Comparison of ENCODE assay signal across 9 cellular contexts in the genomic region with DNA sequence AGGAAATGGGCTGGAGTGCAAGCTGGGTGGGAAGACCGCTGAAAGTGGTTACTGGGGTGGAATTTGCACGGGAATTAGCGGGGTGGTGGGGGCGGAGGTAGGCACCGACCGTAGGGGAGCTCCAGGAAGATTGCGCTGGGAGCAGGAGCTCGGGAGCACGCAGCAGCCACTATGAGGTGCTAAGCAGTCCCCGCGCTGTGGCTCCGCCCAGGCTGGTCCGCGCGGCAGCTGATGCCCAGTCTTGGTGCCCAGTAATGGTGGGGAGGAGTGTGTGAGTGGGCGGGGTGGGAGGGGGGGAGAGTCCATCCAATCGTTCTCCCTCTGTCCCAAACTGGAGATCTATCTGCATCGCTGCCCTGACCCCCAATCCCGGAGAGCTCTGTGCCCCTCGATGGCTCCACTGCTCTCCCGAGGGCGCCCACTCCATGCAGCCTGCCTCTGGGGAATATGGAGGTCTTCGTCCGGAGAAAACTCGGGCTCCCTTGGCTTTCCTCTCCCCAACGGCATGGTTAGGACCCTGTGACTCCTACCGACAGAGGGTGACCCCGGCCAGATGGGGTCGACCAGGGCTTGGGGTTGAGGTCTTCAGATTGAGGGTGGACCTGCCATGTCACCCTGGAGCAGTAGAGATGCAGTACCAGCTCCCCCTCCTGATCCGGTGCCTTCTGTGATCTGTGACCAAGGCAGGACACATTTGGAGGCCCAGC. TPM values are rescaled to one million over a fixed set of nuclear protein-coding genes. Genes with fewer than 3 reads are reported as not detected.
A peak's percentile ranks its signal among the peaks of the same experiment; 100 is the strongest.
DNase-seq lines count a peak whose midpoint lies in the region; ATAC-seq and TF ChIP-seq lines count a peak whose summit lies in the region.
"Had no signal": no experiment of that assay in that cellular context is flagged by ENCODE, and none has a peak within 500 bp of the region (broad histone marks: within the 10 kb centered on the region; RNA-seq: fewer than 3 reads in every experiment).

No MANE protein-coding gene starts in this region.

- H3K18ac ChIP-seq in mesenchymal stem cell (ENCODE audit: low read depth in 1 of 2, low read length in 2 of 2), result no peak overlapping the region

- ATAC-seq in GM21447 (IDR thresholded peaks at IDR 0.05; ENCODE audit: unreplicated experiment), result no peak

- H3K4me3 ChIP-seq in coronary artery (peak overlapping the region; percentile 73), mesenchymal stem cell (ENCODE audit: insufficient read depth in 1 of 2, low read depth in 1 of 2, low read length in 2 of 2) (peak overlapping the region in 1 of 2 experiments; percentile 85), thymus (ENCODE audit: low read length) (peak overlapping the region; percentile 47)

- no peak overlapping the region for H4K91ac ChIP-seq in mesenchymal stem cell (ENCODE audit: low read length)

- H4K8ac ChIP-seq in mesenchymal stem cell (ENCODE audit: low read length), result no peak overlapping the region

- no peaks in the 10 kb centered on the region for H3K27me3 Mint-ChIP-seq in activated CD4-positive, alpha-beta T cell treated with anti-CD3 and anti-CD28 coated beads, Interleukin-2, amount 10 ng/mL, durations not matched to agents 24 days and 14 days

- H3K27ac Mint-ChIP-seq in activated CD4-positive, alpha-beta T cell treated with anti-CD3 and anti-CD28 coated beads, Interleukin-2, amount 10 ng/mL, durations not matched to agents 24 days and 14 days, result peak overlapping the region; percentile 84

- H3K9me3 ChIP-seq in mesenchymal stem cell (ENCODE audit: control insufficient read depth, low read length) (no peaks in the 10 kb centered on the region), thymus (ENCODE audit: control insufficient read depth) (no peaks in the 10 kb centered on the region)

- TF ChIP-seq CTCF in coronary artery (IDR thresholded peaks at IDR 0.05), result no peak

- H3K4me2 ChIP-seq in mesenchymal stem cell (ENCODE audit: low read length, poor library complexity, severe bottlenecking), result no peak overlapping the region

- H2AK5ac ChIP-seq in mesenchymal stem cell (ENCODE audit: low read length, severe bottlenecking), result no peak overlapping the region

- no peak for DNase-seq in activated CD4-positive, alpha-beta T cell treated with anti-CD3 and anti-CD28 coated beads, Interleukin-2, amount 10 ng/mL, durations not matched to agents 24 days and 14 days
- no peak for DNase-seq in activated CD4-positive, alpha-beta T cell treated with anti-CD3 and anti-CD28 coated beads for 48 hours
- DNase-seq in coronary artery (ENCODE audit: low spot score), result peak; percentile 86
- no peak for DNase-seq in mesenchymal stem cell
- no peak for DNase-seq in RKO (ENCODE audit: low spot score)
- DNase-seq in stimulated activated CD4-positive, alpha-beta T cell treated with anti-CD3 and anti-CD28 coated beads, Interleukin-15, amount 100 ng/mL, for 24 hours, result no peak

- no peak overlapping the region for H2BK15ac ChIP-seq in mesenchymal stem cell (ENCODE audit: low read depth, poor library complexity, severe bottlenecking)

- intact Hi-C loops in activated CD4-positive, alpha-beta T cell treated with anti-CD3 and anti-CD28 coated beads, Interleukin-2, amount 10 ng/mL, durations not matched to agents 24 days and 14 days (cut with micrococcal nuclease), result loop anchor here (1.0 kb wide), 1 partner anchor 9 kb away; a partner anchor contains a TSS

- H3K9ac ChIP-seq in mesenchymal stem cell (ENCODE audit: low read length), result peak overlapping the region; percentile 83

- no peak overlapping the region for H3K23ac ChIP-seq in mesenchymal stem cell (ENCODE audit: low read length in 2 of 2)

- whole genome bisulfite sequencing in mesenchymal stem cell, result 51% methylated on average over 29 of the region's 30 CpGs
- 53% methylated on average over 30 of the region's 30 CpGs for WGBS in thymus

- H3K36me3 ChIP-seq in mesenchymal stem cell (ENCODE audit: control insufficient read depth in 1 of 2, insufficient read depth in 2 of 2, low read depth in 1 of 2, low read length in 2 of 2) (peaks cover 18 to 19% of the 10 kb centered on the region in 2 experiments), thymus (ENCODE audit: control insufficient read depth, insufficient read depth) (no peaks in the 10 kb centered on the region)

- H2BK120ac ChIP-seq in mesenchymal stem cell (ENCODE audit: low read depth, low read length), result no peak overlapping the region

- H3K79me1 ChIP-seq in mesenchymal stem cell (replicated peaks; ENCODE audit: low read length, poor library complexity, severe bottlenecking), result peaks cover 12% of the 10 kb centered on the region

- H2BK12ac ChIP-seq in mesenchymal stem cell (ENCODE audit: low read length in 2 of 2), result no peak overlapping the region

- H3K9me3 Mint-ChIP-seq in activated CD4-positive, alpha-beta T cell treated with anti-CD3 and anti-CD28 coated beads, Interleukin-2, amount 10 ng/mL, durations not matched to agents 24 days and 14 days, result no peaks in the 10 kb centered on the region

- no peaks in the 10 kb centered on the region for H3K27me3 ChIP-seq in mesenchymal stem cell (ENCODE audit: control insufficient read depth in 1 of 2, insufficient read depth in 1 of 2, low read length in 2 of 2)
- no peaks in the 10 kb centered on the region for H3K27me3 ChIP-seq in thymus (ENCODE audit: control insufficient read depth, insufficient read depth)

- H2AFZ ChIP-seq in mesenchymal stem cell (ENCODE audit: low read depth, low read length), result no peak overlapping the region

- peak overlapping the region; percentile 77 for H3K4me3 Mint-ChIP-seq in activated CD4-positive, alpha-beta T cell treated with anti-CD3 and anti-CD28 coated beads, Interleukin-2, amount 10 ng/mL, durations not matched to agents 24 days and 14 days

- H2BK5ac ChIP-seq in mesenchymal stem cell (ENCODE audit: low read depth, low read length, poor library complexity, severe bottlenecking), result no peak overlapping the region

- H3K4me1 Mint-ChIP-seq in activated CD4-positive, alpha-beta T cell treated with anti-CD3 and anti-CD28 coated beads, Interleukin-2, amount 10 ng/mL, durations not matched to agents 24 days and 14 days, result peaks cover 32% of the 10 kb centered on the region

- peaks cover 14% of the 10 kb centered on the region for H3K36me3 Mint-ChIP-seq in activated CD4-positive, alpha-beta T cell treated with anti-CD3 and anti-CD28 coated beads, Interleukin-2, amount 10 ng/mL, durations not matched to agents 24 days and 14 days (ENCODE audit: low read depth)

- H3K4ac ChIP-seq in mesenchymal stem cell (ENCODE audit: low read depth in 1 of 2, low read length in 2 of 2), result peak overlapping the region in 1 of 2 experiments; percentile 16

- H3K14ac ChIP-seq in mesenchymal stem cell (ENCODE audit: low read length in 2 of 2), result no peak overlapping the region

- H3K4me1 ChIP-seq in mesenchymal stem cell (ENCODE audit: control insufficient read depth, insufficient read depth, low read depth, low read length) (peaks cover 14% of the 10 kb centered on the region), thymus (ENCODE audit: control insufficient read depth, insufficient read depth, low read length) (peaks cover 5% of the 10 kb centered on the region)

- H3K27ac ChIP-seq in coronary artery, result peak overlapping the region; percentile 69 to 92
- H3K27ac ChIP-seq in mesenchymal stem cell (ENCODE audit: low read length, poor library complexity, severe bottlenecking), result no peak overlapping the region
- peak overlapping the region; percentile 82 for H3K27ac ChIP-seq in thymus (ENCODE audit: low read depth)

RNA-seq across cellular contexts. Expression of a gene that starts 5.3 kb away (rescaled TPM):
- total RNA-seq in activated CD4-positive, alpha-beta T cell treated with anti-CD3 and anti-CD28 coated beads, Interleukin-2, amount 10 ng/mL, durations not matched to agents 24 days and 14 days, result 0.12 TPM in 1 of 2 replicates, not detected in the other
- polyA plus RNA-seq in mesenchymal stem cell (2013, experiment 1 of 2), result not detected
- polyA plus RNA-seq in mesenchymal stem cell (2013, experiment 2 of 2), result not detected
- 0.27 TPM for polyA plus RNA-seq in thymus
- polyA plus RNA-seq: BJ had no signal

RNA-seq across cellular contexts. Expression of a gene that starts 9.8 kb away (rescaled TPM):
- total RNA-seq in activated CD4-positive, alpha-beta T cell treated with anti-CD3 and anti-CD28 coated beads, Interleukin-2, amount 10 ng/mL, durations not matched to agents 24 days and 14 days, result 24.4 and 26.2 TPM in 2 replicates
- polyA plus RNA-seq in mesenchymal stem cell (2013, experiment 1 of 2), result 18.6 TPM
- 17.5 TPM for polyA plus RNA-seq in mesenchymal stem cell (2013, experiment 2 of 2)
- 19.7 TPM for polyA plus RNA-seq in thymus

RNA-seq across cellular contexts. Expression of a gene that starts 24.6 kb away (rescaled TPM):
- 177 and 185 TPM in 2 replicates for total RNA-seq in activated CD4-positive, alpha-beta T cell treated with anti-CD3 and anti-CD28 coated beads, Interleukin-2, amount 10 ng/mL, durations not matched to agents 24 days and 14 days
- 42.8 TPM for polyA plus RNA-seq in mesenchymal stem cell (2013, experiment 1 of 2)
- 43.8 TPM for polyA plus RNA-seq in mesenchymal stem cell (2013, experiment 2 of 2)
- 18.9 TPM for polyA plus RNA-seq in thymus

RNA-seq across cellular contexts. Expression of a gene that starts 35.3 kb away (rescaled TPM):
- 19.9 and 25.2 TPM in 2 replicates for total RNA-seq in activated CD4-positive, alpha-beta T cell treated with anti-CD3 and anti-CD28 coated beads, Interleukin-2, amount 10 ng/mL, durations not matched to agents 24 days and 14 days
- 12.5 TPM for polyA plus RNA-seq in mesenchymal stem cell (2013, experiment 1 of 2)
- 12.0 TPM for polyA plus RNA-seq in mesenchymal stem cell (2013, experiment 2 of 2)
- 54.2 TPM for polyA plus RNA-seq in thymus

RNA-seq across cellular contexts. Expression of a gene that starts 43.1 kb away (rescaled TPM):
- 84.7 and 86.6 TPM in 2 replicates for total RNA-seq in activated CD4-positive, alpha-beta T cell treated with anti-CD3 and anti-CD28 coated beads, Interleukin-2, amount 10 ng/mL, durations not matched to agents 24 days and 14 days
- polyA plus RNA-seq in mesenchymal stem cell (2013, experiment 1 of 2), result 148 TPM
- polyA plus RNA-seq in mesenchymal stem cell (2013, experiment 2 of 2), result 151 TPM
- 52.6 TPM for polyA plus RNA-seq in thymus
